Comparison of ENCODE assay signal across 2 cellular contexts in the genomic region with DNA sequence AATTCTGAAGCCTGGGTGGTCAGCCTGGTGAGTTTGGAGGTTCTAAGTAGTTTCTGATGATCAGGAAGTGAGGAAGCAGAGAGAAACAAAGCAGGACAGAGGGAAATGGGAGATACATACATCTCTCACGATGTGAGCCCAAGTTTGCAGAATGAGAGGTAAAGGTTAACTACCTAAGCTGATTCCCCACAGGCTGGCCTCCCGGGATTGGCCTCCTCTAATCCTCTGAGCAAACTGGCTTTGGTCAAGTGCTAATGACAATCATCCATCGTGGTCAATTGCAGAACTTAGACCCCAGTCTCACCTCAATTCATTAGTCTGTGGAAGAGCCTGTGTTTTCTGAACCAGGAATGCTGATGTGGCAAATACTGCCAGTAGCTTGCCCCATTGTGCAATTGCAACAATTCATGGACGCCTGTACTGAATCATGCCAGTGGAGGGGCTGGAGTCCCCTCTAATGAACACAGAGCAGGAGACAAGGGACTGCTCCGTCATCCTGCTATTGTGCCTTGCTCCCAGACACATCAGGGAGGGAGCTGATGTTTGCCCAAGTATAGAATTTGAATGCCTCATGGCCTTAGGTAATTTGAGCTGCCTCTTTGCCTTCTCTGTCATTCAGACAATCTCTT.
TF ChIP-seq lines count a peak whose summit lies in the region.

No MANE protein-coding gene starts in this region.

TF ChIP-seq in GM23338, 12 proteins besides CTCF, POLR2A, EP300 and RAD21 (continued from another document):
- TF ChIP-seq, protein P1, sequence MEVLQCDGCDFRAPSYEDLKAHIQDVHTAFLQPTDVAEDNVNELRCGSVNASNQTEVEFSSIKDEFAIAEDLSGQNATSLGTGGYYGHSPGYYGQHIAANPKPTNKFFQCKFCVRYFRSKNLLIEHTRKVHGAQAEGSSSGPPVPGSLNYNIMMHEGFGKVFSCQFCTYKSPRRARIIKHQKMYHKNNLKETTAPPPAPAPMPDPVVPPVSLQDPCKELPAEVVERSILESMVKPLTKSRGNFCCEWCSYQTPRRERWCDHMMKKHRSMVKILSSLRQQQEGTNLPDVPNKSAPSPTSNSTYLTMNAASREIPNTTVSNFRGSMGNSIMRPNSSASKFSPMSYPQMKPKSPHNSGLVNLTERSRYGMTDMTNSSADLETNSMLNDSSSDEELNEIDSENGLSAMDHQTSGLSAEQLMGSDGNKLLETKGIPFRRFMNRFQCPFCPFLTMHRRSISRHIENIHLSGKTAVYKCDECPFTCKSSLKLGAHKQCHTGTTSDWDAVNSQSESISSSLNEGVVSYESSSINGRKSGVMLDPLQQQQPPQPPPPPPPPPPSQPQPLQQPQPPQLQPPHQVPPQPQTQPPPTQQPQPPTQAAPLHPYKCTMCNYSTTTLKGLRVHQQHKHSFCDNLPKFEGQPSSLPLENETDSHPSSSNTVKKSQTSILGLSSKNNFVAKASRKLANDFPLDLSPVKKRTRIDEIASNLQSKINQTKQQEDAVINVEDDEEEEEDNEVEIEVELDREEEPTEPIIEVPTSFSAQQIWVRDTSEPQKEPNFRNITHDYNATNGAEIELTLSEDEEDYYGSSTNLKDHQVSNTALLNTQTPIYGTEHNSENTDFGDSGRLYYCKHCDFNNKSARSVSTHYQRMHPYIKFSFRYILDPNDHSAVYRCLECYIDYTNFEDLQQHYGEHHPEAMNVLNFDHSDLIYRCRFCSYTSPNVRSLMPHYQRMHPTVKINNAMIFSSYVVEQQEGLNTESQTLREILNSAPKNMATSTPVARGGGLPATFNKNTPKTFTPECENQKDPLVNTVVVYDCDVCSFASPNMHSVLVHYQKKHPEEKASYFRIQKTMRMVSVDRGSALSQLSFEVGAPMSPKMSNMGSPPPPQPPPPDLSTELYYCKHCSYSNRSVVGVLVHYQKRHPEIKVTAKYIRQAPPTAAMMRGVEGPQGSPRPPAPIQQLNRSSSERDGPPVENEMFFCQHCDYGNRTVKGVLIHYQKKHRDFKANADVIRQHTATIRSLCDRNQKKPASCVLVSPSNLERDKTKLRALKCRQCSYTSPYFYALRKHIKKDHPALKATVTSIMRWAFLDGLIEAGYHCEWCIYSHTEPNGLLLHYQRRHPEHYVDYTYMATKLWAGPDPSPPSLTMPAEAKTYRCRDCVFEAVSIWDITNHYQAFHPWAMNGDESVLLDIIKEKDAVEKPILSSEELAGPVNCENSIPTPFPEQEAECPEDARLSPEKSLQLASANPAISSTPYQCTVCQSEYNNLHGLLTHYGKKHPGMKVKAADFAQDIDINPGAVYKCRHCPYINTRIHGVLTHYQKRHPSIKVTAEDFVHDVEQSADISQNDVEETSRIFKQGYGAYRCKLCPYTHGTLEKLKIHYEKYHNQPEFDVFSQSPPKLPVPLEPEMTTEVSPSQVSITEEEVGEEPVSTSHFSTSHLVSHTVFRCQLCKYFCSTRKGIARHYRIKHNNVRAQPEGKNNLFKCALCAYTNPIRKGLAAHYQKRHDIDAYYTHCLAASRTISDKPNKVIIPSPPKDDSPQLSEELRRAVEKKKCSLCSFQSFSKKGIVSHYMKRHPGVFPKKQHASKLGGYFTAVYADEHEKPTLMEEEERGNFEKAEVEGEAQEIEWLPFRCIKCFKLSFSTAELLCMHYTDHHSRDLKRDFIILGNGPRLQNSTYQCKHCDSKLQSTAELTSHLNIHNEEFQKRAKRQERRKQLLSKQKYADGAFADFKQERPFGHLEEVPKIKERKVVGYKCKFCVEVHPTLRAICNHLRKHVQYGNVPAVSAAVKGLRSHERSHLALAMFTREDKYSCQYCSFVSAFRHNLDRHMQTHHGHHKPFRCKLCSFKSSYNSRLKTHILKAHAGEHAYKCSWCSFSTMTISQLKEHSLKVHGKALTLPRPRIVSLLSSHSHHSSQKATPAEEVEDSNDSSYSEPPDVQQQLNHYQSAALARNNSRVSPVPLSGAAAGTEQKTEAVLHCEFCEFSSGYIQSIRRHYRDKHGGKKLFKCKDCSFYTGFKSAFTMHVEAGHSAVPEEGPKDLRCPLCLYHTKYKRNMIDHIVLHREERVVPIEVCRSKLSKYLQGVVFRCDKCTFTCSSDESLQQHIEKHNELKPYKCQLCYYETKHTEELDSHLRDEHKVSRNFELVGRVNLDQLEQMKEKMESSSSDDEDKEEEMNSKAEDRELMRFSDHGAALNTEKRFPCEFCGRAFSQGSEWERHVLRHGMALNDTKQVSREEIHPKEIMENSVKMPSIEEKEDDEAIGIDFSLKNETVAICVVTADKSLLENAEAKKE (CRISPR knock-in tag; IDR thresholded peaks at IDR 0.05): peak; percentile 19; the same call in 1 of the 2 replicates
- TF ChIP-seq POLR2AphosphoS5 (IDR thresholded peaks at IDR 0.05; ENCODE audit: low read depth) (no peak), NANOG (IDR thresholded peaks at IDR 0.05; ENCODE audit: borderline replicate concordance) (peak; percentile 55; the same call in 1 of the 2 replicates)

TF ChIP-seq in SK-N-SH, 30 proteins besides CTCF, POLR2A, EP300 and RAD21 (continued from another document):
- TF ChIP-seq, protein P2, sequence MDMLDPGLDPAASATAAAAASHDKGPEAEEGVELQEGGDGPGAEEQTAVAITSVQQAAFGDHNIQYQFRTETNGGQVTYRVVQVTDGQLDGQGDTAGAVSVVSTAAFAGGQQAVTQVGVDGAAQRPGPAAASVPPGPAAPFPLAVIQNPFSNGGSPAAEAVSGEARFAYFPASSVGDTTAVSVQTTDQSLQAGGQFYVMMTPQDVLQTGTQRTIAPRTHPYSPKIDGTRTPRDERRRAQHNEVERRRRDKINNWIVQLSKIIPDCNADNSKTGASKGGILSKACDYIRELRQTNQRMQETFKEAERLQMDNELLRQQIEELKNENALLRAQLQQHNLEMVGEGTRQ (IDR thresholded peaks at IDR 0.05; ENCODE audit: borderline replicate concordance, low read depth, low read length): no peak
- TF ChIP-seq, protein P3, sequence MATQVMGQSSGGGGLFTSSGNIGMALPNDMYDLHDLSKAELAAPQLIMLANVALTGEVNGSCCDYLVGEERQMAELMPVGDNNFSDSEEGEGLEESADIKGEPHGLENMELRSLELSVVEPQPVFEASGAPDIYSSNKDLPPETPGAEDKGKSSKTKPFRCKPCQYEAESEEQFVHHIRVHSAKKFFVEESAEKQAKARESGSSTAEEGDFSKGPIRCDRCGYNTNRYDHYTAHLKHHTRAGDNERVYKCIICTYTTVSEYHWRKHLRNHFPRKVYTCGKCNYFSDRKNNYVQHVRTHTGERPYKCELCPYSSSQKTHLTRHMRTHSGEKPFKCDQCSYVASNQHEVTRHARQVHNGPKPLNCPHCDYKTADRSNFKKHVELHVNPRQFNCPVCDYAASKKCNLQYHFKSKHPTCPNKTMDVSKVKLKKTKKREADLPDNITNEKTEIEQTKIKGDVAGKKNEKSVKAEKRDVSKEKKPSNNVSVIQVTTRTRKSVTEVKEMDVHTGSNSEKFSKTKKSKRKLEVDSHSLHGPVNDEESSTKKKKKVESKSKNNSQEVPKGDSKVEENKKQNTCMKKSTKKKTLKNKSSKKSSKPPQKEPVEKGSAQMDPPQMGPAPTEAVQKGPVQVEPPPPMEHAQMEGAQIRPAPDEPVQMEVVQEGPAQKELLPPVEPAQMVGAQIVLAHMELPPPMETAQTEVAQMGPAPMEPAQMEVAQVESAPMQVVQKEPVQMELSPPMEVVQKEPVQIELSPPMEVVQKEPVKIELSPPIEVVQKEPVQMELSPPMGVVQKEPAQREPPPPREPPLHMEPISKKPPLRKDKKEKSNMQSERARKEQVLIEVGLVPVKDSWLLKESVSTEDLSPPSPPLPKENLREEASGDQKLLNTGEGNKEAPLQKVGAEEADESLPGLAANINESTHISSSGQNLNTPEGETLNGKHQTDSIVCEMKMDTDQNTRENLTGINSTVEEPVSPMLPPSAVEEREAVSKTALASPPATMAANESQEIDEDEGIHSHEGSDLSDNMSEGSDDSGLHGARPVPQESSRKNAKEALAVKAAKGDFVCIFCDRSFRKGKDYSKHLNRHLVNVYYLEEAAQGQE (IDR thresholded peaks at IDR 0.05; ENCODE audit: low read depth, low read length): no peak
- TF ChIP-seq FOSL2 (IDR thresholded peaks at IDR 0.05; ENCODE audit: borderline replicate concordance, low read depth) (no peak), POLR2AphosphoS5 (IDR thresholded peaks at IDR 0.05; ENCODE audit: low read depth, low read length) (no peak), MEF2A (IDR thresholded peaks at IDR 0.05; ENCODE audit: borderline replicate concordance, low read depth) (no peak)
- TF ChIP-seq, protein P4, sequence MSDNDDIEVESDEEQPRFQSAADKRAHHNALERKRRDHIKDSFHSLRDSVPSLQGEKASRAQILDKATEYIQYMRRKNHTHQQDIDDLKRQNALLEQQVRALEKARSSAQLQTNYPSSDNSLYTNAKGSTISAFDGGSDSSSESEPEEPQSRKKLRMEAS (IDR thresholded peaks at IDR 0.05; ENCODE audit: low read depth): no peak
